ENCODE assay signal across 7 cellular contexts in genomic region chr1:10589074-10589473, GRCh38.
"Had no signal": no experiment of that assay in that cellular context is flagged by ENCODE, and none has a peak within 500 bp of the region (broad histone marks: within the 10 kb centered on the region; RNA-seq: fewer than 3 reads in every experiment).

No MANE protein-coding gene starts in this region.

- H3K4me3 ChIP-seq: GM12878 had no signal

- FAIRE-seq: G401.6, GM12878, GM12892, GM18507, GM19239 had no signal

- DNase-seq: GDM1, GF-D8 had no signal

- ATAC-seq: GM12878 had no signal
